Comparison of ENCODE assay signal across 1 cellular context in the genomic region with DNA sequence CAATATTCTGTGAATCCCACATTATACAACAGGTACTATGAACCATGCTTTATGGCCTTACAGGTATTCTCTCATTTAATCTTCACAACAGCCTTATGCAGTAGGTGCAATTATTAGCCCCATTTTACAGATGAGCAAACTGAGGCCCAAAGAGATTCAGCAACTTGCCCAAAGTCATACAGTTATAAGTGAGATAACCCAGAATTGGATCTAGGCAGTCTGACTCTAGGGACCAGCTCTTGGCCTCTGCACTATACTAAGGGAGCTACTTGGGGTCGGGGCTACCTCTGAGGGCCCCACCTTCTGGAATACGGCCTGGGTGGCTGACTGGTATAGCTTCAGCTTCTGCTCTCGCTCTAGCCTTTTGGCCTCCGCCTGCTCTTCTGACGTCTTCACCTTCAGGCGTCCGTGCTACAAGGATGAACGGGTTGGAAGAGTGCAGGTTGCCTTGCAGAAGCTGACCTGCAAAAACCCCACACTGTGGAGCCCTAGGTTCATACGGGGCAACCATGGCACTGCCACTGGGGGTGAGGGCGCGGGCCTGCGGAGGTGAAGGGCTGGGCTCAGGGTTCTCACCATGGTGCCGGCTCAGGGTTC.
TF ChIP-seq lines count a peak whose summit lies in the region.

No MANE protein-coding gene starts in this region.

TF ChIP-seq in GM12878, 131 proteins besides CTCF, POLR2A, EP300 and RAD21:
- TF ChIP-seq HDGF (IDR thresholded peaks at IDR 0.05): 0 out of 2 replicates have a peak, but pooled peaks have one; percentile 53
- TF ChIP-seq SP1 (IDR thresholded peaks at IDR 0.05; ENCODE audit: low read depth, low read length): no peak
- no peak for TF ChIP-seq ZNF24 (IDR thresholded peaks at IDR 0.05)
